Comparison of ENCODE assay signal across 1 cellular context in genomic region chr4:184538023-184538599, GRCh38.
A peak's percentile ranks its signal among the peaks of the same experiment; 100 is the strongest.
TF ChIP-seq lines count a peak whose summit lies in the region.

No MANE protein-coding gene starts in this region.

TF ChIP-seq in K562, 482 proteins besides CTCF, POLR2A, EP300 and RAD21 (continued from another document):
- no peak for TF ChIP-seq ZNF699 (CRISPR knock-in tag; IDR thresholded peaks at IDR 0.05; ENCODE audit: insufficient replicate concordance)
- 0 out of 2 replicates have a peak, but pooled peaks have one; percentile 11 for TF ChIP-seq CREB1 (IDR thresholded peaks at IDR 0.05)
- TF ChIP-seq CREB1 (CRISPR knock-in tag; IDR thresholded peaks at IDR 0.05), result no peak
- TF ChIP-seq, protein P1, sequence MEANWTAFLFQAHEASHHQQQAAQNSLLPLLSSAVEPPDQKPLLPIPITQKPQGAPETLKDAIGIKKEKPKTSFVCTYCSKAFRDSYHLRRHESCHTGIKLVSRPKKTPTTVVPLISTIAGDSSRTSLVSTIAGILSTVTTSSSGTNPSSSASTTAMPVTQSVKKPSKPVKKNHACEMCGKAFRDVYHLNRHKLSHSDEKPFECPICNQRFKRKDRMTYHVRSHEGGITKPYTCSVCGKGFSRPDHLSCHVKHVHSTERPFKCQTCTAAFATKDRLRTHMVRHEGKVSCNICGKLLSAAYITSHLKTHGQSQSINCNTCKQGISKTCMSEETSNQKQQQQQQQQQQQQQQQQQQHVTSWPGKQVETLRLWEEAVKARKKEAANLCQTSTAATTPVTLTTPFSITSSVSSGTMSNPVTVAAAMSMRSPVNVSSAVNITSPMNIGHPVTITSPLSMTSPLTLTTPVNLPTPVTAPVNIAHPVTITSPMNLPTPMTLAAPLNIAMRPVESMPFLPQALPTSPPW (CRISPR knock-in tag; IDR thresholded peaks at IDR 0.05), result peak; percentile 39; the same call in 1 of the 2 replicates
- TF ChIP-seq, protein P2, sequence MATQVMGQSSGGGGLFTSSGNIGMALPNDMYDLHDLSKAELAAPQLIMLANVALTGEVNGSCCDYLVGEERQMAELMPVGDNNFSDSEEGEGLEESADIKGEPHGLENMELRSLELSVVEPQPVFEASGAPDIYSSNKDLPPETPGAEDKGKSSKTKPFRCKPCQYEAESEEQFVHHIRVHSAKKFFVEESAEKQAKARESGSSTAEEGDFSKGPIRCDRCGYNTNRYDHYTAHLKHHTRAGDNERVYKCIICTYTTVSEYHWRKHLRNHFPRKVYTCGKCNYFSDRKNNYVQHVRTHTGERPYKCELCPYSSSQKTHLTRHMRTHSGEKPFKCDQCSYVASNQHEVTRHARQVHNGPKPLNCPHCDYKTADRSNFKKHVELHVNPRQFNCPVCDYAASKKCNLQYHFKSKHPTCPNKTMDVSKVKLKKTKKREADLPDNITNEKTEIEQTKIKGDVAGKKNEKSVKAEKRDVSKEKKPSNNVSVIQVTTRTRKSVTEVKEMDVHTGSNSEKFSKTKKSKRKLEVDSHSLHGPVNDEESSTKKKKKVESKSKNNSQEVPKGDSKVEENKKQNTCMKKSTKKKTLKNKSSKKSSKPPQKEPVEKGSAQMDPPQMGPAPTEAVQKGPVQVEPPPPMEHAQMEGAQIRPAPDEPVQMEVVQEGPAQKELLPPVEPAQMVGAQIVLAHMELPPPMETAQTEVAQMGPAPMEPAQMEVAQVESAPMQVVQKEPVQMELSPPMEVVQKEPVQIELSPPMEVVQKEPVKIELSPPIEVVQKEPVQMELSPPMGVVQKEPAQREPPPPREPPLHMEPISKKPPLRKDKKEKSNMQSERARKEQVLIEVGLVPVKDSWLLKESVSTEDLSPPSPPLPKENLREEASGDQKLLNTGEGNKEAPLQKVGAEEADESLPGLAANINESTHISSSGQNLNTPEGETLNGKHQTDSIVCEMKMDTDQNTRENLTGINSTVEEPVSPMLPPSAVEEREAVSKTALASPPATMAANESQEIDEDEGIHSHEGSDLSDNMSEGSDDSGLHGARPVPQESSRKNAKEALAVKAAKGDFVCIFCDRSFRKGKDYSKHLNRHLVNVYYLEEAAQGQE (CRISPR knock-in tag; IDR thresholded peaks at IDR 0.05; ENCODE audit: low read depth), result no peak
- TF ChIP-seq MTA1 (IDR thresholded peaks at IDR 0.05; ENCODE audit: borderline replicate concordance), result 0 out of 2 replicates have a peak, but pooled peaks have one; percentile 51
- peak; percentile 66; the same call in 1 of the 2 replicates for TF ChIP-seq CC2D1A (IDR thresholded peaks at IDR 0.05)
- TF ChIP-seq, protein P3, sequence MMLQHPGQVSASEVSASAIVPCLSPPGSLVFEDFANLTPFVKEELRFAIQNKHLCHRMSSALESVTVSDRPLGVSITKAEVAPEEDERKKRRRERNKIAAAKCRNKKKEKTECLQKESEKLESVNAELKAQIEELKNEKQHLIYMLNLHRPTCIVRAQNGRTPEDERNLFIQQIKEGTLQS (IDR thresholded peaks at IDR 0.05), result no peak
- TF ChIP-seq, protein P3 (CRISPR knock-in tag; conservative IDR thresholded peaks at IDR 0.05), result 0 out of 2 replicates have a peak, but pooled peaks have one; percentile 42
- no peak for TF ChIP-seq SETDB1 (IDR thresholded peaks at IDR 0.05; ENCODE audit: low read length)
- TF ChIP-seq MIER1 (IDR thresholded peaks at IDR 0.05; ENCODE audit: low read depth), result no peak
- 0 out of 2 replicates have a peak, but pooled peaks have one; percentile 26 for TF ChIP-seq FOXM1 (IDR thresholded peaks at IDR 0.05; ENCODE audit: low read depth)
- TF ChIP-seq FOXM1 (CRISPR knock-in tag; IDR thresholded peaks at IDR 0.05; ENCODE audit: low read depth), result no peak
